In the genomic region with DNA sequence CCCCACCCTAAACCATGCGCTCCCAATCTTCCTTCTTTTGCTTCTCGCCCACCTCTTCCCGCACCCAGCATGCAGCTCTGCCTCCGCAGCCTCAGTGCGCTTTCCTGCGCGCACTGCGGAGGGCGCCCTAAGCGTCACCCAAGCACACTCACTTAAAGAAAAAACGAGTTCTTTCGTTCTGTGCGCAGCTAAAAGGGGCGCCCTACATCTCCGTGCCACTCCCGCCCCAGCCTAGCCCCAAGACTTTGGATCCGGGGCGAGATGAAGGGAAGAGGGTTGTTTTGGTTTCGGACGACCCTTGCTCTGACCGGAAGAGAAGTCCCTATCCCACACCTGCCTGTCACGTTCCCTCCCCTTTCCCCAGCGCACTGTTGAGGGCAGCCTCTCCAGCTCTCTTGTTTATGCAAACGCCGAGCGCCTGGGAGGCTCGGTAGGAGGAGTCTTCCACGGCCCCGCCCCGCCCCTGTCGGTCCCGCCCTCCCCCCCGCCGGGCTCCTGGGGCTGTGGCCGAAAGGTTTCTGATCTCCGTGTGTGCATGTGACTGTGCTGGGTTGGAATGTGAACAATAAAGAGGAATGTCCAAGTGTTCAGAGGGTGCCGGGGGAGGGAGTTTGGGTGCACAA, we compare ENCODE assay signal across 1 cellular context.
TF ChIP-seq lines count a peak whose summit lies in the region.

No MANE protein-coding gene starts in this region.

TF ChIP-seq in GM23338, 12 proteins besides CTCF, POLR2A, EP300 and RAD21 (continued from another document):
- TF ChIP-seq, protein P1, sequence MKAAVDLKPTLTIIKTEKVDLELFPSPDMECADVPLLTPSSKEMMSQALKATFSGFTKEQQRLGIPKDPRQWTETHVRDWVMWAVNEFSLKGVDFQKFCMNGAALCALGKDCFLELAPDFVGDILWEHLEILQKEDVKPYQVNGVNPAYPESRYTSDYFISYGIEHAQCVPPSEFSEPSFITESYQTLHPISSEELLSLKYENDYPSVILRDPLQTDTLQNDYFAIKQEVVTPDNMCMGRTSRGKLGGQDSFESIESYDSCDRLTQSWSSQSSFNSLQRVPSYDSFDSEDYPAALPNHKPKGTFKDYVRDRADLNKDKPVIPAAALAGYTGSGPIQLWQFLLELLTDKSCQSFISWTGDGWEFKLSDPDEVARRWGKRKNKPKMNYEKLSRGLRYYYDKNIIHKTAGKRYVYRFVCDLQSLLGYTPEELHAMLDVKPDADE (IDR thresholded peaks at IDR 0.05) = peak; percentile 36; the same call in 1 of the 2 replicates
